Comparison of ENCODE assay signal across 1 cellular context in genomic region chr1:5722635-5723157, GRCh38.
TF ChIP-seq lines count a peak whose summit lies in the region.

No MANE protein-coding gene starts in this region.

TF ChIP-seq in HepG2, 621 proteins besides CTCF, POLR2A, EP300 and RAD21 (continued from another document):
- no peak for TF ChIP-seq ZBTB14 (CRISPR knock-in tag; IDR thresholded peaks at IDR 0.05)
- TF ChIP-seq AKAP8 (CRISPR knock-in tag; IDR thresholded peaks at IDR 0.05): no peak
- no peak for TF ChIP-seq SIX1 (CRISPR knock-in tag; IDR thresholded peaks at IDR 0.05; ENCODE audit: borderline replicate concordance)
- TF ChIP-seq ZFX (CRISPR knock-in tag; IDR thresholded peaks at IDR 0.05; ENCODE audit: low read depth): no peak
- TF ChIP-seq ADNP (CRISPR knock-in tag; IDR thresholded peaks at IDR 0.05): no peak
